In genomic region chr7:64088863-64089262, GRCh38 we compare ENCODE assay signal across 4 cellular contexts. TPM values are rescaled to one million over a fixed set of nuclear protein-coding genes. Genes with fewer than 3 reads are reported as not detected.
"Had no signal": no experiment of that assay in that cellular context is flagged by ENCODE, and none has a peak within 500 bp of the region (broad histone marks: within the 10 kb centered on the region; RNA-seq: fewer than 3 reads in every experiment).

No MANE protein-coding gene starts in this region.

RNA-seq across cellular contexts. Expression of gene ZNF727, which starts 43.6 kb away (rescaled TPM):
- total RNA-seq: activated T-helper 1 cell treated with anti-CD3 and anti-CD28 coated beads, Interleukin-12 subunit alpha, Interleukin-12 subunit beta, Interleukin-2, Interleukin-4 antibody, amounts not matched to agents 30 ng/mL and 10 ng/mL and 1 ng/mL, durations not matched to agents 14 hours and 24 hours and 36 hours; ascending aorta; astrocyte; cardiac muscle cell had no signal
- polyA plus RNA-seq: cardiac muscle cell had no signal
